In genomic region chr10:25689346-25690095, GRCh38 we compare ENCODE assay signal across 25 cellular contexts.
"Had no signal": no experiment of that assay in that cellular context is flagged by ENCODE, and none has a peak within 500 bp of the region (broad histone marks: within the 10 kb centered on the region; RNA-seq: fewer than 3 reads in every experiment).

No MANE protein-coding gene starts in this region.

- H3K9me3 Mint-ChIP-seq: activated CD4-positive, alpha-beta memory T cell treated with anti-CD3 and anti-CD28 coated beads, Interleukin-2, amount 10 ng/mL, durations not matched to agents 7 days and 5 days; activated CD4-positive, alpha-beta T cell treated with anti-CD3 and anti-CD28 coated beads, Interleukin-2, amount 10 ng/mL, durations not matched to agents 7 days and 5 days; activated T-cell treated with anti-CD3 and anti-CD28 coated beads, Interleukin-2, amount 50 U/mL, for 4 hours; activated T-helper 17 cell treated with anti-CD3 and anti-CD28 coated beads, Interleukin-2, amount 50 U/mL, for 72 hours; dendritic cell treated with granulocyte-macrophage colony-stimulating factor and Interleukin-4, amounts not matched to agents 40 ng/mL and 50 ng/mL, for 4 days; endodermal cell; natural killer cell; T-helper 1 cell treated with Interleukin-12 subunit alpha and Interleukin-12 subunit beta and Interleukin-4 antibody, amounts not matched to agents 30 μg/mL and 1 μg/mL, for 36 hours had no signal

- H3K27ac Mint-ChIP-seq: activated CD4-positive, alpha-beta memory T cell treated with anti-CD3 and anti-CD28 coated beads, Interleukin-2, amount 10 ng/mL, durations not matched to agents 7 days and 5 days; activated CD4-positive, alpha-beta T cell treated with anti-CD3 and anti-CD28 coated beads, Interleukin-2, amount 10 ng/mL, durations not matched to agents 7 days and 5 days; activated T-helper 17 cell treated with anti-CD3 and anti-CD28 coated beads, Interleukin-2, amount 50 U/mL, for 72 hours; dendritic cell treated with granulocyte-macrophage colony-stimulating factor and Interleukin-4, amounts not matched to agents 40 ng/mL and 50 ng/mL, for 4 days; endodermal cell; mesothelial cell of epicardium; natural killer cell; T-helper 1 cell treated with Interleukin-12 subunit alpha and Interleukin-12 subunit beta and Interleukin-4 antibody, amounts not matched to agents 30 μg/mL and 1 μg/mL, for 36 hours had no signal

- H3K27ac ChIP-seq: brain microvascular endothelial cell, esophagus squamous epithelium, sigmoid colon, tibial nerve had no signal

- H3K27me3 Mint-ChIP-seq: activated CD4-positive, alpha-beta memory T cell treated with anti-CD3 and anti-CD28 coated beads, Interleukin-2, amount 10 ng/mL, durations not matched to agents 7 days and 5 days; activated CD4-positive, alpha-beta T cell treated with anti-CD3 and anti-CD28 coated beads, Interleukin-2, amount 10 ng/mL, durations not matched to agents 7 days and 5 days had no signal

- H3K4me1 Mint-ChIP-seq: activated CD4-positive, alpha-beta memory T cell treated with anti-CD3 and anti-CD28 coated beads, Interleukin-2, amount 10 ng/mL, durations not matched to agents 7 days and 5 days; activated CD4-positive, alpha-beta T cell treated with anti-CD3 and anti-CD28 coated beads, Interleukin-2, amount 10 ng/mL, durations not matched to agents 7 days and 5 days; activated T-helper 17 cell treated with anti-CD3 and anti-CD28 coated beads, Interleukin-2, amount 50 U/mL, for 72 hours; endodermal cell had no signal

- H3K9me3 ChIP-seq: esophagus squamous epithelium, sigmoid colon, tibial nerve had no signal

- H3K36me3 ChIP-seq: brain microvascular endothelial cell, esophagus squamous epithelium, sigmoid colon, tibial nerve had no signal

- H3K4me3 Mint-ChIP-seq: activated CD4-positive, alpha-beta memory T cell treated with anti-CD3 and anti-CD28 coated beads, Interleukin-2, amount 10 ng/mL, durations not matched to agents 7 days and 5 days; activated CD4-positive, alpha-beta T cell treated with anti-CD3 and anti-CD28 coated beads, Interleukin-2, amount 10 ng/mL, durations not matched to agents 7 days and 5 days; activated T-cell treated with anti-CD3 and anti-CD28 coated beads, Interleukin-2, amount 50 U/mL, for 4 hours; activated T-helper 17 cell treated with anti-CD3 and anti-CD28 coated beads, Interleukin-2, amount 50 U/mL, for 72 hours; dendritic cell treated with granulocyte-macrophage colony-stimulating factor and Interleukin-4, amounts not matched to agents 40 ng/mL and 50 ng/mL, for 4 days; endodermal cell; mesothelial cell of epicardium; natural killer cell; T-helper 1 cell treated with Interleukin-12 subunit alpha and Interleukin-12 subunit beta and Interleukin-4 antibody, amounts not matched to agents 30 μg/mL and 1 μg/mL, for 36 hours had no signal

- H3K4me1 ChIP-seq: esophagus squamous epithelium, sigmoid colon, tibial nerve had no signal

- H3K27me3 ChIP-seq: brain microvascular endothelial cell, esophagus squamous epithelium, sigmoid colon, tibial nerve had no signal

- H3K4me3 ChIP-seq: esophagus squamous epithelium, sigmoid colon, tibial nerve had no signal

- ATAC-seq: activated T-cell treated with anti-CD3 and anti-CD28 coated beads, Interleukin-2, amount 50 U/mL, for 4 hours; activated T-helper 17 cell treated with anti-CD3 and anti-CD28 coated beads, Interleukin-2, amount 50 U/mL, for 72 hours; left cardiac atrium; left ventricle myocardium superior; natural killer cell had no signal

- DNase-seq: activated CD4-positive, alpha-beta memory T cell treated with anti-CD3 and anti-CD28 coated beads, Interleukin-2, amount 10 ng/mL, durations not matched to agents 7 days and 5 days; activated CD4-positive, alpha-beta T cell treated with anti-CD3 and anti-CD28 coated beads for 1 hour; activated CD4-positive, alpha-beta T cell treated with anti-CD3 and anti-CD28 coated beads, Interleukin-2, amount 10 ng/mL, durations not matched to agents 7 days and 5 days; activated gamma-delta T cell treated with Interleukin-2 at 50 U/mL for 16 hours; activated naive CD4-positive, alpha-beta T cell treated with anti-CD3 and anti-CD28 coated beads, Interleukin-2, amount 50 U/mL, for 16 hours; activated T-cell treated with anti-CD3 and anti-CD28 coated beads, Interleukin-2, amount 50 U/mL, for 4 hours; amniotic stem cell; brain microvascular endothelial cell; endodermal cell; esophagus squamous epithelium; foreskin melanocyte; left cardiac atrium; left ventricle myocardium superior; natural killer cell; sigmoid colon; stimulated activated CD4-positive, alpha-beta T cell treated with anti-CD3 and anti-CD28 coated beads, Interleukin-15, amount 100 ng/mL, for 24 hours; stimulated activated CD4-positive, alpha-beta T cell treated with anti-CD3 and anti-CD28 coated beads, Interleukin-2, amount 100 ng/mL, for 24 hours; stimulated activated naive CD4-positive, alpha-beta T cell; SW 1271; T-helper 9 cell had no signal

- H3K36me3 Mint-ChIP-seq: mesothelial cell of epicardium, natural killer cell had no signal
